Comparison of ENCODE assay signal across 8 cellular contexts in genomic region chr3:157159762-157160651, GRCh38. TPM values are rescaled to one million over a fixed set of nuclear protein-coding genes. Genes with fewer than 3 reads are reported as not detected.
A peak's percentile ranks its signal among the peaks of the same experiment; 100 is the strongest.
DNase-seq lines count a peak whose midpoint lies in the region; ATAC-seq, FAIRE-seq and TF ChIP-seq lines count a peak whose summit lies in the region.

Gene CCNL1 (minus strand): TSS chr3:157160147. CDS start chr3:157160094, 53 bp downstream.

- H3K4me2 ChIP-seq in DOHH2 (ENCODE audit: low read length) (peak within 1 kb of the TSS; percentile 64), GM23248 (ENCODE audit: unreplicated experiment) (peak within 1 kb of the TSS; percentile 99), Karpas-422 (ENCODE audit: low read depth, low read length, poor library complexity, severe bottlenecking) (peak within 1 kb of the TSS; percentile 99)

- H2AFZ ChIP-seq in GM23248 = peak within 1 kb of the TSS; percentile 58
- no peak within 1 kb of the TSS; the same call in 1 of the 2 replicates for H2AFZ ChIP-seq in Karpas-422 (ENCODE audit: low read length)

- no peaks in the 10 kb centered on the region for H3K27me3 Mint-ChIP-seq in activated T-cell treated with anti-CD3 and anti-CD28 coated beads, Interleukin-2, amount 50 U/mL, for 72 hours (ENCODE audit: low read depth)

- peaks cover 21 to 43% of the 10 kb centered on the region in 2 donors for H3K36me3 Mint-ChIP-seq in activated T-cell treated with anti-CD3 and anti-CD28 coated beads, Interleukin-2, amount 50 U/mL, for 72 hours (ENCODE audit: insufficient read depth in 2 of 2)

- H3K36me3 ChIP-seq in DOHH2 (ENCODE audit: control insufficient read depth, low read length) (peaks cover 54% of the 10 kb centered on the region), GM23248 (ENCODE audit: low read depth) (peaks cover 39% of the 10 kb centered on the region), Karpas-422 (ENCODE audit: insufficient read depth, low read length) (peaks cover 42% of the 10 kb centered on the region), esophagus muscularis mucosa (peaks cover 10 to 39% (median 25%) of the 10 kb centered on the region in 4 donors), muscle layer of duodenum (ENCODE audit: control insufficient read depth in 1 of 2, insufficient read depth in 2 of 2, low read length in 2 of 2) (peaks cover 37 to 49% of the 10 kb centered on the region in 2 donors)

- no peak for TF ChIP-seq CTCF in DOHH2 (IDR thresholded peaks at IDR 0.05; ENCODE audit: low read depth, low read length, poor library complexity, severe bottlenecking)
- peak in 1 of 3 experiments; percentile 18 for TF ChIP-seq CTCF in esophagus muscularis mucosa (IDR thresholded peaks at IDR 0.05)

- peak within 1 kb of the TSS; percentile 100 for H3K9ac ChIP-seq in GM23248
- peak within 1 kb of the TSS; percentile 98 for H3K9ac ChIP-seq in Karpas-422 (ENCODE audit: low read length)

- 1% methylated on average over 56 to 71 of the region's 88 CpGs for WGBS in GM23248 (ENCODE audit: low coverage in 1 of 2, low lambda C conversion rate in 2 of 2, missing lambda C conversion rate in 2 of 2), 2 experiments
- 0% methylated on average over 23 of the region's 88 CpGs for WGBS in esophagus muscularis mucosa

- peak; percentile 84 to 87 for ATAC-seq in activated T-cell treated with anti-CD3 and anti-CD28 coated beads, Interleukin-2, amount 50 U/mL, for 72 hours (replicated peaks in 1 of 2)

- H4K20me1 ChIP-seq in DOHH2 (ENCODE audit: control insufficient read depth, insufficient read depth, low read depth, low read length) (peaks cover 42% of the 10 kb centered on the region), GM23248 (ENCODE audit: insufficient read depth) (peaks cover 28% of the 10 kb centered on the region), Karpas-422 (ENCODE audit: insufficient read depth, low read depth, low read length) (peaks cover 41% of the 10 kb centered on the region)

- H3K9me3 Mint-ChIP-seq in activated T-cell treated with anti-CD3 and anti-CD28 coated beads, Interleukin-2, amount 50 U/mL, for 72 hours = no peaks in the 10 kb centered on the region

- peak; percentile 99 for TF ChIP-seq POLR2A in esophagus muscularis mucosa (IDR thresholded peaks at IDR 0.05; ENCODE audit: low read depth)

- peak; percentile 82 for TF ChIP-seq EP300 in esophagus muscularis mucosa (IDR thresholded peaks at IDR 0.05)

- DNase-seq in GM23248 (peak; percentile 98), Karpas-422 (peak; percentile 99), RCC 7860 (ENCODE audit: low spot score) (peak; percentile 92), esophagus muscularis mucosa (ENCODE audit: extremely low spot score) (peak; percentile 99)
- DNase-seq in activated T-cell treated with anti-CD3 and anti-CD28 coated beads, Interleukin-2, amount 50 U/mL, for 72 hours = peak; percentile 96 to 97
- peak; percentile 91 for DNase-seq in stimulated activated CD8-positive, alpha-beta memory T cell treated with anti-CD3 and anti-CD28 coated beads, Interleukin-7, amount 100 ng/mL, for 24 hours (ENCODE audit: low read depth)

- intact Hi-C loops in esophagus muscularis mucosa (cut with DNase I) = loop anchor here (1.0 to 10.0 kb wide), 2 partner anchors 15 to 615 kb away; no protein-coding TSS in a partner anchor

- no peak for FAIRE-seq in RCC 7860 (lab: Jason Lieb, UNC)

- H3K4me3 Mint-ChIP-seq in activated T-cell treated with anti-CD3 and anti-CD28 coated beads, Interleukin-2, amount 50 U/mL, for 72 hours = peak within 1 kb of the TSS; percentile 93 to 96

- H3K4me3 ChIP-seq in DOHH2 (ENCODE audit: low read length) (peak within 1 kb of the TSS; percentile 96), GM23248 (peak within 1 kb of the TSS; percentile 86), Karpas-422 (ENCODE audit: low read length) (peak within 1 kb of the TSS; percentile 97), esophagus muscularis mucosa (peak within 1 kb of the TSS; percentile 89 to 98 (median 98)), muscle layer of duodenum (ENCODE audit: low read depth in 1 of 2, low read length in 2 of 2) (peak within 1 kb of the TSS; percentile 80 to 81)

- no peaks in the 10 kb centered on the region for H3K9me3 ChIP-seq in DOHH2 (ENCODE audit: control insufficient read depth, insufficient read depth, low read length)
- H3K9me3 ChIP-seq in GM23248 (ENCODE audit: low read depth) = no peaks in the 10 kb centered on the region
- H3K9me3 ChIP-seq in Karpas-422 (ENCODE audit: low read length) = no peaks in the 10 kb centered on the region
- H3K9me3 ChIP-seq in esophagus muscularis mucosa = no peaks in the 10 kb centered on the region
- no peaks in the 10 kb centered on the region for H3K9me3 ChIP-seq in muscle layer of duodenum (ENCODE audit: control insufficient read depth in 1 of 2, low read length in 2 of 2)

- peak within 1 kb of the TSS; percentile 71 for H3K27ac ChIP-seq in DOHH2 (ENCODE audit: low read depth, low read length)
- H3K27ac ChIP-seq in GM23248 = peak within 1 kb of the TSS; percentile 100
- peak within 1 kb of the TSS; percentile 91 for H3K27ac ChIP-seq in Karpas-422 (ENCODE audit: low read length)
- peak within 1 kb of the TSS; percentile 99 to 100 (median 100) for H3K27ac ChIP-seq in esophagus muscularis mucosa (replicated peaks in 1 of 4)
- H3K27ac ChIP-seq in muscle layer of duodenum (ENCODE audit: low read length) = peak within 1 kb of the TSS; percentile 100

- H3K4me1 Mint-ChIP-seq in activated T-cell treated with anti-CD3 and anti-CD28 coated beads, Interleukin-2, amount 50 U/mL, for 72 hours (ENCODE audit: low read depth) = peaks cover 67% of the 10 kb centered on the region

- H3K9me2 ChIP-seq in DOHH2 (replicated peaks; ENCODE audit: control insufficient read depth, low read length) = no peaks in the 10 kb centered on the region
- H3K9me2 ChIP-seq in GM23248 (ENCODE audit: insufficient read depth) = no peaks in the 10 kb centered on the region
- no peaks in the 10 kb centered on the region for H3K9me2 ChIP-seq in Karpas-422 (replicated peaks; ENCODE audit: insufficient read depth, low read length)

- H3K79me2 ChIP-seq in DOHH2 (ENCODE audit: control insufficient read depth, low read length) (peaks cover 66% of the 10 kb centered on the region), GM23248 (ENCODE audit: insufficient read depth) (peaks cover 58% of the 10 kb centered on the region), Karpas-422 (ENCODE audit: low read length) (peaks cover 59% of the 10 kb centered on the region)

- H3F3A ChIP-seq in DOHH2 (ENCODE audit: control insufficient read depth, insufficient read depth) = peaks cover 37% of the 10 kb centered on the region
- H3F3A ChIP-seq in GM23248 (ENCODE audit: insufficient read depth) = peaks cover 55% of the 10 kb centered on the region

- in situ Hi-C loops in GM23248 (cut with MboI) = no loop called here

- peak within 1 kb of the TSS; percentile 99 for H3K27ac Mint-ChIP-seq in activated T-cell treated with anti-CD3 and anti-CD28 coated beads, Interleukin-2, amount 50 U/mL, for 72 hours

- H3K4me1 ChIP-seq in DOHH2 (ENCODE audit: control insufficient read depth, low read length) (peaks cover 46% of the 10 kb centered on the region), GM23248 (ENCODE audit: insufficient read depth) (peaks cover 44% of the 10 kb centered on the region), Karpas-422 (ENCODE audit: low read length) (peaks cover 50% of the 10 kb centered on the region), esophagus muscularis mucosa (peaks cover 45 to 53% (median 51%) of the 10 kb centered on the region in 4 donors), muscle layer of duodenum (ENCODE audit: control insufficient read depth in 1 of 2, insufficient read depth in 2 of 2, low read length in 2 of 2) (peaks cover 27 to 38% of the 10 kb centered on the region in 2 donors)

- H3K27me3 ChIP-seq in DOHH2 (ENCODE audit: control insufficient read depth, low read length) (no peaks in the 10 kb centered on the region), GM23248 (replicated peaks; ENCODE audit: insufficient read depth) (no peaks in the 10 kb centered on the region), Karpas-422 (ENCODE audit: low read length) (no peaks in the 10 kb centered on the region), esophagus muscularis mucosa (no peaks in the 10 kb centered on the region), muscle layer of duodenum (ENCODE audit: low read depth, low read length) (no peaks in the 10 kb centered on the region)

RNA-seq across cellular contexts. Expression of gene CCNL1, which starts in this region (rescaled TPM):
- total RNA-seq in GM23248 (2014; rRNA removed; shearing (Covaris generic)) = 88.9 and 97.7 TPM in 2 replicates
- polyA plus RNA-seq in GM23248 (2016; fragmentation: Nextera tagmentation; extraction: Ambion mirVana) = 58.6 and 77.5 TPM in 2 replicates
- total RNA-seq in Karpas-422 (2014; rRNA removed; shearing (Covaris generic); ENCODE audit: low replicate concordance) = 174 and 221 TPM in 2 replicates
- 100 to 1,000 TPM; 248 to 315 TPM for total RNA-seq in activated T-cell treated with anti-CD3 and anti-CD28 coated beads, Interleukin-2, amount 50 U/mL, for 72 hours
- total RNA-seq in esophagus muscularis mucosa = 100 to 1,000 TPM in 1 of 4 donors, 10 to 100 TPM in 3; 45.3 to 180 (median 77.3) TPM

Comparison
In these comparisons a context has a peak if more than half of its experiments do, and no peak if none do; other contexts are left out.
1. Peak in every context shown above with its lines: DNase-seq, ATAC-seq, H3K4me3 ChIP-seq and H3K27ac ChIP-seq.